Comparison of ENCODE assay signal across 22 cellular contexts in genomic region chr10:86533328-86533727, GRCh38. TPM values are rescaled to one million over a fixed set of nuclear protein-coding genes. Genes with fewer than 3 reads are reported as not detected.
DNase-seq lines count a peak whose midpoint lies in the region; ATAC-seq and TF ChIP-seq lines count a peak whose summit lies in the region.
"Had no signal": no experiment of that assay in that cellular context is flagged by ENCODE, and none has a peak within 500 bp of the region (broad histone marks: within the 10 kb centered on the region; RNA-seq: fewer than 3 reads in every experiment).

No MANE protein-coding gene starts in this region.

- no peak overlapping the region for H3K4me3 ChIP-seq in HEK293 (ENCODE audit: low read depth, low read length)
- H3K4me3 ChIP-seq in psoas muscle = no peak overlapping the region
- H3K4me3 ChIP-seq in Peyer's patch = no peak overlapping the region
- H3K4me3 ChIP-seq: A549, BLaER1 had no signal

- CTCF ChIA-PET in HEK293 (lab: Yijun Ruan, JAX) = interaction anchor here (1.5 kb wide), 1 partner anchor 133 kb away, joined by 4 read pairs; no protein-coding TSS in a partner anchor

- H3K27ac ChIP-seq in HEK293 (ENCODE audit: extremely low read depth, low read depth, low read length) = no peak overlapping the region
- peak overlapping the region; percentile 76 for H3K27ac ChIP-seq in psoas muscle
- no peak overlapping the region for H3K27ac ChIP-seq in Peyer's patch
- H3K27ac ChIP-seq: BLaER1, RWPE1 had no signal

- ATAC-seq in psoas muscle = peak; percentile 75 to 78 (median 77)
- ATAC-seq: A549; CD8-positive, alpha-beta T cell had no signal

- no peaks in the 10 kb centered on the region for H3K9me3 ChIP-seq in HEK293 (ENCODE audit: control insufficient read depth, insufficient read depth, low read depth, low read length)
- H3K9me3 ChIP-seq in psoas muscle = no peaks in the 10 kb centered on the region
- no peaks in the 10 kb centered on the region for H3K9me3 ChIP-seq in Peyer's patch
- H3K9me3 ChIP-seq: A549 had no signal

- TF ChIP-seq CTCF in HEK293 (tag by site-specific recombination; IDR thresholded peaks at IDR 0.05) (no peak), psoas muscle (IDR thresholded peaks at IDR 0.05) (no peak), Peyer's patch (IDR thresholded peaks at IDR 0.05) (no peak)

- no peaks in the 10 kb centered on the region for H3K4me1 ChIP-seq in HEK293 (ENCODE audit: control insufficient read depth, insufficient read depth, low read length)
- peaks cover 24% of the 10 kb centered on the region for H3K4me1 ChIP-seq in psoas muscle
- peaks cover 0 to 5% (median 0%) of the 10 kb centered on the region in 4 donors for H3K4me1 ChIP-seq in Peyer's patch

- H3K27me3 ChIP-seq in psoas muscle (ENCODE audit: insufficient read depth in 3 of 3, low read length in 2 of 3) = no peaks in the 10 kb centered on the region
- no peaks in the 10 kb centered on the region for H3K27me3 ChIP-seq in Peyer's patch

- WGBS in psoas muscle, 3 donors = 33 to 57% (median 37%) methylated on average over 2 of the region's 2 CpGs

- TF ChIP-seq POLR2A in Peyer's patch (IDR thresholded peaks at IDR 0.05) = no peak

- POLR2A ChIA-PET in HEK293 (lab: Yijun Ruan, JAX) = no interaction called here

- DNase-seq in NCI-H345 (lab: John Stamatoyannopoulos, UW) (peak; percentile 17), NCI-H345 treated with DMSO at 0.1 percent for 48 hours (lab: John Stamatoyannopoulos, UW; ENCODE audit: unreplicated experiment) (no peak), cerebellum (ENCODE audit: low spot score) (peak; percentile 68), psoas muscle (peak; percentile 27 to 60), Peyer's patch (no peak), RKO (ENCODE audit: low spot score) (no peak)
- no peak for DNase-seq in activated CD4-positive, alpha-beta T cell treated with anti-CD3 and anti-CD28 coated beads, Interleukin-2, amount 50 U/mL, for 48 hours
- DNase-seq: Calu3; CD8-positive, alpha-beta T cell; DND-41; H7; Karpas-422; NCI-H1048; NCI-H1436 treated with DMSO at 0.1 percent for 48 hours; NCI-H2081; NCI-H510A; NCI-H774; T-helper 1 cell had no signal

- intact Hi-C loops in psoas muscle (cut with DNase I) = no loop called here

- no peaks in the 10 kb centered on the region for H3K36me3 ChIP-seq in HEK293 (ENCODE audit: control insufficient read depth in 2 of 2, insufficient read depth in 1 of 2, low read length in 2 of 2)
- no peaks in the 10 kb centered on the region for H3K36me3 ChIP-seq in psoas muscle (ENCODE audit: insufficient read depth in 1 of 2, low read depth in 1 of 2)
- H3K36me3 ChIP-seq in Peyer's patch = no peaks in the 10 kb centered on the region
- H3K36me3 ChIP-seq: BLaER1 had no signal

TF ChIP-seq in HEK293, 187 proteins besides CTCF, POLR2A, EP300 and RAD21:
- TF ChIP-seq ZNF600 (tag by site-specific recombination; IDR thresholded peaks at IDR 0.05) = peak; percentile 17; the same call in 1 of the 2 replicates
- TF ChIP-seq ZBTB6 (tag by site-specific recombination; IDR thresholded peaks at IDR 0.05) = no peak
- TF ChIP-seq ZNF660 (tag by site-specific recombination; IDR thresholded peaks at IDR 0.05) = no peak
- no peak for TF ChIP-seq ZNF658 (tag by site-specific recombination; IDR thresholded peaks at IDR 0.05)
- peak; percentile 32; the same call in 1 of the 2 replicates for TF ChIP-seq ZIC2 (tag by site-specific recombination; IDR thresholded peaks at IDR 0.05)
- TF ChIP-seq KLF9 (tag by site-specific recombination; IDR thresholded peaks at IDR 0.05; ENCODE audit: low read depth) = no peak
- TF ChIP-seq ZNF175 (tag by site-specific recombination; IDR thresholded peaks at IDR 0.05) = no peak
- TF ChIP-seq SCRT1 (tag by site-specific recombination; IDR thresholded peaks at IDR 0.05; ENCODE audit: borderline replicate concordance) = no peak
- TF ChIP-seq PBX3 (CRISPR knock-in tag; IDR thresholded peaks at IDR 0.05) = no peak
- TF ChIP-seq ZNF366 (tag by site-specific recombination; conservative IDR thresholded peaks at IDR 0.05) = no peak
- no peak for TF ChIP-seq ZNF416 (tag by site-specific recombination; IDR thresholded peaks at IDR 0.05)
- no peak for TF ChIP-seq OVOL3 (tag by site-specific recombination; IDR thresholded peaks at IDR 0.05)
- no peak for TF ChIP-seq HOXC10 (CRISPR knock-in tag; IDR thresholded peaks at IDR 0.05)
- TF ChIP-seq PRDM1 (tag by site-specific recombination; IDR thresholded peaks at IDR 0.05) = no peak
- TF ChIP-seq KLF16 (tag by site-specific recombination; IDR thresholded peaks at IDR 0.05) = no peak

RNA-seq across cellular contexts. Expression of gene WAPL, which starts 11.7 kb away (rescaled TPM):
- total RNA-seq in cerebellum (57.0 TPM), psoas muscle (10 to 100 TPM; 31.5 to 42.4 (median 39.7) TPM), Peyer's patch (10 to 100 TPM; 32.4 to 49.5 (median 45.1) TPM)
- 10 to 100 TPM; 20.0 to 63.7 (median 22.4) TPM for polyA plus RNA-seq in psoas muscle

Comparison
In these comparisons a context has a peak if more than half of its experiments do, and no peak if none do; other contexts are left out.
1. DNase-seq: peak in NCI-H345 (single experiment), cerebellum (single experiment) and psoas muscle (2 of 2); none in NCI-H345 treated with DMSO at 0.1 percent for 48 hours (single experiment), activated CD4-positive, alpha-beta T cell treated with anti-CD3 and anti-CD28 coated beads, Interleukin-2, amount 50 U/mL, for 48 hours (0 of 2), Peyer's patch (0 of 3) and RKO (single experiment).